1 cellular context compared by ENCODE assay signal in the genomic region with DNA sequence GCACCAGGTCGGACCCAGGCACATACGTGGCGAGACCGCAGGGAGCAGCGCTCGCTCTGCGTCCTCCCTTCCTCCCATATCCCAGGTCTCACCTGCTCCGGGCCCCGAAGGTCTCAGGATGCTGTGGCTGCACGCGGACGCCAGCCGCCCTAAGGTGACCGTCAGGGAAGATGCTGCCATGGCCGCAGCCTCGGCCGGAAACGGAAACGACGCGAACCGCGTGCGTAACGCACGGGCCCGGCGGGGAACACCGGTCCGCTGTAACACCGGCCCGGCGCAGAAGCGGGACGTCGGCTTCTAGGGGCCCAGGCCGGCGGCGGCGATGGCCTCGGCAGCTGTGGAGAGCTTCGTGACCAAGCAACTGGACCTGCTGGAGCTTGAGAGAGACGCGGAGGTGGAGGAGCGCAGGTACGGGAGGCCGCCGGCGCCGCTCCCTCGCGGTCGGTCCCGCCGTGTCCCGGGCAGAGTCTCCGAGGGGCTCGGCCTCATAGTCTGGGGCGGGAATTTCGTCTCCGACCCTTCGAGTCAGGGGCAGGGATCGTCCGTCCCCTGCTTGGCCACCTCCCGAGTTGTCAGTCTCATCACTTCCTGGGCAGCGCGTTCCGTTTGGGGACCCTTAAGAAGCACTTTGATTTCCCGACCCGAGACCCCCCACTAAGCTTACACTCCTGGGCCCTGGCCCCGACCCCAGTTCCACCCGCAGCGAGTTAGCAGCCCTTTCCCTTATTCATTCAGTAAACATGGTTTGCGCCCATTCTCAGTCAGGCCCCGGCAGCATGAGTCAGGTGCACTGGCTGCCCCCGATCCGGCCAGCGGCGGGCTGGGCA.
TF ChIP-seq lines count a peak whose summit lies in the region.

A gene (plus strand): TSS at position 261 of the 827 bp plus-strand sequence. CDS start 62 bp downstream, at position 323.
A gene (minus strand): TSS at position 202 of the 827 bp plus-strand sequence. CDS start 22 bp downstream, at position 180.

TF ChIP-seq in HepG2, 621 proteins besides CTCF, POLR2A, EP300 and RAD21 (continued from another document and continues in another):
- peak; percentile 75; the same call in 1 of the 2 replicates for TF ChIP-seq ZNF567 (CRISPR knock-in tag; IDR thresholded peaks at IDR 0.05; ENCODE audit: borderline replicate concordance)
- peak; percentile 67 for TF ChIP-seq ZNF12 (CRISPR knock-in tag; IDR thresholded peaks at IDR 0.05)
- TF ChIP-seq, protein P1, sequence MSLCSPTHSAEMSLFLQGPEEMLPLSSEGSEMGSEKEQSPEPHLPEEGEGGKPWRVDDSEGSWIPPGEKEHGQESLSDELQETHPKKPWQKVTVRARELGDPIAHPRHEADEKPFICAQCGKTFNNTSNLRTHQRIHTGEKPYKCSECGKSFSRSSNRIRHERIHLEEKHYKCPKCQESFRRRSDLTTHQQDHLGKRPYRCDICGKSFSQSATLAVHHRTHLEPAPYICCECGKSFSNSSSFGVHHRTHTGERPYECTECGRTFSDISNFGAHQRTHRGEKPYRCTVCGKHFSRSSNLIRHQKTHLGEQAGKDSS (CRISPR knock-in tag; IDR thresholded peaks at IDR 0.05; ENCODE audit: borderline replicate concordance, low read depth), result no peak; the same call in 1 of the 2 replicates
- peak; percentile 49; the same call in 1 of the 2 replicates for TF ChIP-seq ZNF253 (CRISPR knock-in tag; IDR thresholded peaks at IDR 0.05; ENCODE audit: borderline replicate concordance)
- TF ChIP-seq XBP1 (CRISPR knock-in tag; IDR thresholded peaks at IDR 0.05), result no peak
- TF ChIP-seq, protein P2, sequence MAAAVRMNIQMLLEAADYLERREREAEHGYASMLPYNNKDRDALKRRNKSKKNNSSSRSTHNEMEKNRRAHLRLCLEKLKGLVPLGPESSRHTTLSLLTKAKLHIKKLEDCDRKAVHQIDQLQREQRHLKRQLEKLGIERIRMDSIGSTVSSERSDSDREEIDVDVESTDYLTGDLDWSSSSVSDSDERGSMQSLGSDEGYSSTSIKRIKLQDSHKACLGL (CRISPR knock-in tag; IDR thresholded peaks at IDR 0.05), result peak; percentile 80; the same call in 1 of the 2 replicates
- TF ChIP-seq SPEN (CRISPR knock-in tag; IDR thresholded peaks at IDR 0.05; ENCODE audit: low read depth), result peak; percentile 98
- peak; percentile 75 for TF ChIP-seq ZBTB21 (CRISPR knock-in tag; IDR thresholded peaks at IDR 0.05)
- TF ChIP-seq JARID2 (CRISPR knock-in tag; IDR thresholded peaks at IDR 0.05; ENCODE audit: insufficient replicate concordance), result peak; percentile 76
- TF ChIP-seq KLF6 (CRISPR knock-in tag; IDR thresholded peaks at IDR 0.05), result peak; percentile 91
- TF ChIP-seq ZKSCAN5 (CRISPR knock-in tag; IDR thresholded peaks at IDR 0.05), result 0 out of 2 replicates have a peak, but pooled peaks have one; percentile 40
- TF ChIP-seq ZNF331 (CRISPR knock-in tag; IDR thresholded peaks at IDR 0.05), result peak; percentile 96
- TF ChIP-seq PRMT3 (CRISPR knock-in tag; IDR thresholded peaks at IDR 0.05; ENCODE audit: borderline replicate concordance, low read depth), result no peak; the same call in 1 of the 2 replicates
- peak; percentile 60 for TF ChIP-seq HNRNPK (IDR thresholded peaks at IDR 0.05; ENCODE audit: low read depth, low read length, poor library complexity, severe bottlenecking)
- TF ChIP-seq ZC3H13 (CRISPR knock-in tag; IDR thresholded peaks at IDR 0.05), result no peak; the same call in 1 of the 2 replicates
- no peak for TF ChIP-seq ZNF766 (CRISPR knock-in tag; IDR thresholded peaks at IDR 0.05; ENCODE audit: borderline replicate concordance)
- TF ChIP-seq, protein P3, sequence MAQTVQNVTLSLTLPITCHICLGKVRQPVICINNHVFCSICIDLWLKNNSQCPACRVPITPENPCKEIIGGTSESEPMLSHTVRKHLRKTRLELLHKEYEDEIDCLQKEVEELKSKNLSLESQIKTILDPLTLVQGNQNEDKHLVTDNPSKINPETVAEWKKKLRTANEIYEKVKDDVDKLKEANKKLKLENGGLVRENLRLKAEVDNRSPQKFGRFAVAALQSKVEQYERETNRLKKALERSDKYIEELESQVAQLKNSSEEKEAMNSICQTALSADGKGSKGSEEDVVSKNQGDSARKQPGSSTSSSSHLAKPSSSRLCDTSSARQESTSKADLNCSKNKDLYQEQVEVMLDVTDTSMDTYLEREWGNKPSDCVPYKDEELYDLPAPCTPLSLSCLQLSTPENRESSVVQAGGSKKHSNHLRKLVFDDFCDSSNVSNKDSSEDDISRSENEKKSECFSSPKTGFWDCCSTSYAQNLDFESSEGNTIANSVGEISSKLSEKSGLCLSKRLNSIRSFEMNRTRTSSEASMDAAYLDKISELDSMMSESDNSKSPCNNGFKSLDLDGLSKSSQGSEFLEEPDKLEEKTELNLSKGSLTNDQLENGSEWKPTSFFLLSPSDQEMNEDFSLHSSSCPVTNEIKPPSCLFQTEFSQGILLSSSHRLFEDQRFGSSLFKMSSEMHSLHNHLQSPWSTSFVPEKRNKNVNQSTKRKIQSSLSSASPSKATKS (CRISPR knock-in tag; IDR thresholded peaks at IDR 0.05), result no peak
- TF ChIP-seq, protein P4, sequence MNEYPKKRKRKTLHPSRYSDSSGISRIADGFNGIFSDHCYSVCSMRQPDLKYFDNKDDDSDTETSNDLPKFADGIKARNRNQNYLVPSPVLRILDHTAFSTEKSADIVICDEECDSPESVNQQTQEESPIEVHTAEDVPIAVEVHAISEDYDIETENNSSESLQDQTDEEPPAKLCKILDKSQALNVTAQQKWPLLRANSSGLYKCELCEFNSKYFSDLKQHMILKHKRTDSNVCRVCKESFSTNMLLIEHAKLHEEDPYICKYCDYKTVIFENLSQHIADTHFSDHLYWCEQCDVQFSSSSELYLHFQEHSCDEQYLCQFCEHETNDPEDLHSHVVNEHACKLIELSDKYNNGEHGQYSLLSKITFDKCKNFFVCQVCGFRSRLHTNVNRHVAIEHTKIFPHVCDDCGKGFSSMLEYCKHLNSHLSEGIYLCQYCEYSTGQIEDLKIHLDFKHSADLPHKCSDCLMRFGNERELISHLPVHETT (CRISPR knock-in tag; conservative IDR thresholded peaks at IDR 0.05), result peak; percentile 90; the same call in 1 of the 2 replicates
- TF ChIP-seq ZC3H4 (CRISPR knock-in tag; IDR thresholded peaks at IDR 0.05; ENCODE audit: borderline replicate concordance), result peak; percentile 79; the same call in 1 of the 2 replicates
- TF ChIP-seq PHF5A (CRISPR knock-in tag; IDR thresholded peaks at IDR 0.05; ENCODE audit: low read depth, unreplicated experiment), result peak; percentile 80
- no peak; the same call in 1 of the 2 replicates for TF ChIP-seq NCOA1 (CRISPR knock-in tag; IDR thresholded peaks at IDR 0.05)
- TF ChIP-seq, protein P5, sequence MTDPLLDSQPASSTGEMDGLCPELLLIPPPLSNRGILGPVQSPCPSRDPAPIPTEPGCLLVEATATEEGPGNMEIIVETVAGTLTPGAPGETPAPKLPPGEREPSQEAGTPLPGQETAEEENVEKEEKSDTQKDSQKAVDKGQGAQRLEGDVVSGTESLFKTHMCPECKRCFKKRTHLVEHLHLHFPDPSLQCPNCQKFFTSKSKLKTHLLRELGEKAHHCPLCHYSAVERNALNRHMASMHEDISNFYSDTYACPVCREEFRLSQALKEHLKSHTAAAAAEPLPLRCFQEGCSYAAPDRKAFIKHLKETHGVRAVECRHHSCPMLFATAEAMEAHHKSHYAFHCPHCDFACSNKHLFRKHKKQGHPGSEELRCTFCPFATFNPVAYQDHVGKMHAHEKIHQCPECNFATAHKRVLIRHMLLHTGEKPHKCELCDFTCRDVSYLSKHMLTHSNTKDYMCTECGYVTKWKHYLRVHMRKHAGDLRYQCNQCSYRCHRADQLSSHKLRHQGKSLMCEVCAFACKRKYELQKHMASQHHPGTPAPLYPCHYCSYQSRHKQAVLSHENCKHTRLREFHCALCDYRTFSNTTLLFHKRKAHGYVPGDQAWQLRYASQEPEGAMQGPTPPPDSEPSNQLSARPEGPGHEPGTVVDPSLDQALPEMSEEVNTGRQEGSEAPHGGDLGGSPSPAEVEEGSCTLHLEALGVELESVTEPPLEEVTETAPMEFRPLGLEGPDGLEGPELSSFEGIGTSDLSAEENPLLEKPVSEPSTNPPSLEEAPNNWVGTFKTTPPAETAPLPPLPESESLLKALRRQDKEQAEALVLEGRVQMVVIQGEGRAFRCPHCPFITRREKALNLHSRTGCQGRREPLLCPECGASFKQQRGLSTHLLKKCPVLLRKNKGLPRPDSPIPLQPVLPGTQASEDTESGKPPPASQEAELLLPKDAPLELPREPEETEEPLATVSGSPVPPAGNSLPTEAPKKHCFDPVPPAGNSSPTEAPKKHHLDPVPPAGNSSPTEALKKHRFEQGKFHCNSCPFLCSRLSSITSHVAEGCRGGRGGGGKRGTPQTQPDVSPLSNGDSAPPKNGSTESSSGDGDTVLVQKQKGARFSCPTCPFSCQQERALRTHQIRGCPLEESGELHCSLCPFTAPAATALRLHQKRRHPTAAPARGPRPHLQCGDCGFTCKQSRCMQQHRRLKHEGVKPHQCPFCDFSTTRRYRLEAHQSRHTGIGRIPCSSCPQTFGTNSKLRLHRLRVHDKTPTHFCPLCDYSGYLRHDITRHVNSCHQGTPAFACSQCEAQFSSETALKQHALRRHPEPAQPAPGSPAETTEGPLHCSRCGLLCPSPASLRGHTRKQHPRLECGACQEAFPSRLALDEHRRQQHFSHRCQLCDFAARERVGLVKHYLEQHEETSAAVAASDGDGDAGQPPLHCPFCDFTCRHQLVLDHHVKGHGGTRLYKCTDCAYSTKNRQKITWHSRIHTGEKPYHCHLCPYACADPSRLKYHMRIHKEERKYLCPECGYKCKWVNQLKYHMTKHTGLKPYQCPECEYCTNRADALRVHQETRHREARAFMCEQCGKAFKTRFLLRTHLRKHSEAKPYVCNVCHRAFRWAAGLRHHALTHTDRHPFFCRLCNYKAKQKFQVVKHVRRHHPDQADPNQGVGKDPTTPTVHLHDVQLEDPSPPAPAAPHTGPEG (CRISPR knock-in tag; IDR thresholded peaks at IDR 0.05), result peak; percentile 76; the same call in 1 of the 2 replicates
- peak; percentile 70; the same call in 1 of the 2 replicates for TF ChIP-seq ZNF788 (CRISPR knock-in tag; IDR thresholded peaks at IDR 0.05; ENCODE audit: borderline replicate concordance)
- TF ChIP-seq, protein P6, sequence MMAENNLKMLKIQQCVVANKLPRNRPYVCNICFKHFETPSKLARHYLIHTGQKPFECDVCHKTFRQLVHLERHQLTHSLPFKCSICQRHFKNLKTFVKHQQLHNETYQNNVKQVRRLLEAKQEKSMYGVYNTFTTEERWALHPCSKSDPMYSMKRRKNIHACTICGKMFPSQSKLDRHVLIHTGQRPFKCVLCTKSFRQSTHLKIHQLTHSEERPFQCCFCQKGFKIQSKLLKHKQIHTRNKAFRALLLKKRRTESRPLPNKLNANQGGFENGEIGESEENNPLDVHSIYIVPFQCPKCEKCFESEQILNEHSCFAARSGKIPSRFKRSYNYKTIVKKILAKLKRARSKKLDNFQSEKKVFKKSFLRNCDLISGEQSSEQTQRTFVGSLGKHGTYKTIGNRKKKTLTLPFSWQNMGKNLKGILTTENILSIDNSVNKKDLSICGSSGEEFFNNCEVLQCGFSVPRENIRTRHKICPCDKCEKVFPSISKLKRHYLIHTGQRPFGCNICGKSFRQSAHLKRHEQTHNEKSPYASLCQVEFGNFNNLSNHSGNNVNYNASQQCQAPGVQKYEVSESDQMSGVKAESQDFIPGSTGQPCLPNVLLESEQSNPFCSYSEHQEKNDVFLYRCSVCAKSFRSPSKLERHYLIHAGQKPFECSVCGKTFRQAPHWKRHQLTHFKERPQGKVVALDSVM (CRISPR knock-in tag; IDR thresholded peaks at IDR 0.05), result peak; percentile 35; the same call in 1 of the 2 replicates
- TF ChIP-seq ZSCAN31 (CRISPR knock-in tag; IDR thresholded peaks at IDR 0.05; ENCODE audit: low read depth), result peak; percentile 77
- TF ChIP-seq, protein P7, sequence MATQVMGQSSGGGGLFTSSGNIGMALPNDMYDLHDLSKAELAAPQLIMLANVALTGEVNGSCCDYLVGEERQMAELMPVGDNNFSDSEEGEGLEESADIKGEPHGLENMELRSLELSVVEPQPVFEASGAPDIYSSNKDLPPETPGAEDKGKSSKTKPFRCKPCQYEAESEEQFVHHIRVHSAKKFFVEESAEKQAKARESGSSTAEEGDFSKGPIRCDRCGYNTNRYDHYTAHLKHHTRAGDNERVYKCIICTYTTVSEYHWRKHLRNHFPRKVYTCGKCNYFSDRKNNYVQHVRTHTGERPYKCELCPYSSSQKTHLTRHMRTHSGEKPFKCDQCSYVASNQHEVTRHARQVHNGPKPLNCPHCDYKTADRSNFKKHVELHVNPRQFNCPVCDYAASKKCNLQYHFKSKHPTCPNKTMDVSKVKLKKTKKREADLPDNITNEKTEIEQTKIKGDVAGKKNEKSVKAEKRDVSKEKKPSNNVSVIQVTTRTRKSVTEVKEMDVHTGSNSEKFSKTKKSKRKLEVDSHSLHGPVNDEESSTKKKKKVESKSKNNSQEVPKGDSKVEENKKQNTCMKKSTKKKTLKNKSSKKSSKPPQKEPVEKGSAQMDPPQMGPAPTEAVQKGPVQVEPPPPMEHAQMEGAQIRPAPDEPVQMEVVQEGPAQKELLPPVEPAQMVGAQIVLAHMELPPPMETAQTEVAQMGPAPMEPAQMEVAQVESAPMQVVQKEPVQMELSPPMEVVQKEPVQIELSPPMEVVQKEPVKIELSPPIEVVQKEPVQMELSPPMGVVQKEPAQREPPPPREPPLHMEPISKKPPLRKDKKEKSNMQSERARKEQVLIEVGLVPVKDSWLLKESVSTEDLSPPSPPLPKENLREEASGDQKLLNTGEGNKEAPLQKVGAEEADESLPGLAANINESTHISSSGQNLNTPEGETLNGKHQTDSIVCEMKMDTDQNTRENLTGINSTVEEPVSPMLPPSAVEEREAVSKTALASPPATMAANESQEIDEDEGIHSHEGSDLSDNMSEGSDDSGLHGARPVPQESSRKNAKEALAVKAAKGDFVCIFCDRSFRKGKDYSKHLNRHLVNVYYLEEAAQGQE (IDR thresholded peaks at IDR 0.05; ENCODE audit: borderline replicate concordance in 1 of 2, low read depth in 1 of 2, low read length in 2 of 2), result peak in 1 of 2 experiments; percentile 73; a peak in 2 of 4 replicates
- TF ChIP-seq, protein P8, sequence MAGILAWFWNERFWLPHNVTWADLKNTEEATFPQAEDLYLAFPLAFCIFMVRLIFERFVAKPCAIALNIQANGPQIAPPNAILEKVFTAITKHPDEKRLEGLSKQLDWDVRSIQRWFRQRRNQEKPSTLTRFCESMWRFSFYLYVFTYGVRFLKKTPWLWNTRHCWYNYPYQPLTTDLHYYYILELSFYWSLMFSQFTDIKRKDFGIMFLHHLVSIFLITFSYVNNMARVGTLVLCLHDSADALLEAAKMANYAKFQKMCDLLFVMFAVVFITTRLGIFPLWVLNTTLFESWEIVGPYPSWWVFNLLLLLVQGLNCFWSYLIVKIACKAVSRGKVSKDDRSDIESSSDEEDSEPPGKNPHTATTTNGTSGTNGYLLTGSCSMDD (CRISPR knock-in tag; IDR thresholded peaks at IDR 0.05), result peak; percentile 60; the same call in 1 of the 2 replicates
- TF ChIP-seq, protein P9, sequence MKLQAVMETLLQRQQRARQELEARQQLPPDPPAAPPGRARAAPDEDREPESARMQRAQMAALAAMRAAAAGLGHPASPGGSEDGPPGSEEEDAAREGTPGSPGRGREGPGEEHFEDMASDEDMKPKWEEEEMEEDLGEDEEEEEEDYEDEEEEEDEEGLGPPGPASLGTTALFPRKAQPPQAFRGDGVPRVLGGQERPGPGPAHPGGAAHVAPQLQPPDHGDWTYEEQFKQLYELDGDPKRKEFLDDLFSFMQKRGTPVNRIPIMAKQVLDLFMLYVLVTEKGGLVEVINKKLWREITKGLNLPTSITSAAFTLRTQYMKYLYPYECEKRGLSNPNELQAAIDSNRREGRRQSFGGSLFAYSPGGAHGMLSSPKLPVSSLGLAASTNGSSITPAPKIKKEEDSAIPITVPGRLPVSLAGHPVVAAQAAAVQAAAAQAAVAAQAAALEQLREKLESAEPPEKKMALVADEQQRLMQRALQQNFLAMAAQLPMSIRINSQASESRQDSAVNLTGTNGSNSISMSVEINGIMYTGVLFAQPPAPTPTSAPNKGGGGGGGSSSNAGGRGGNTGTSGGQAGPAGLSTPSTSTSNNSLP (IDR thresholded peaks at IDR 0.05; ENCODE audit: low read depth, low read length), result no peak
